ENCODE assay signal across 9 cellular contexts in genomic region chr2:72145658-72146329, GRCh38. TPM values are rescaled to one million over a fixed set of nuclear protein-coding genes. Genes with fewer than 3 reads are reported as not detected.
DNase-seq lines count a peak whose midpoint lies in the region; ATAC-seq lines count a peak whose summit lies in the region.
"Had no signal": no experiment of that assay in that cellular context is flagged by ENCODE, and none has a peak within 500 bp of the region (broad histone marks: within the 10 kb centered on the region; RNA-seq: fewer than 3 reads in every experiment).

No MANE protein-coding gene starts in this region.

- H3K9ac ChIP-seq in HUES64 (ENCODE audit: low read depth, low read length) (no peak overlapping the region), iPS-20b (ENCODE audit: low read depth, low read length) (no peak overlapping the region)

- peaks cover 6% of the 10 kb centered on the region for H3K36me3 Mint-ChIP-seq in activated T-helper 1 cell treated with anti-CD3 and anti-CD28 coated beads, Interleukin-12 subunit alpha, Interleukin-12 subunit beta, Interleukin-2, Interleukin-4 antibody, amounts not matched to agents 30 ng/mL and 10 ng/mL and 1 ng/mL, durations not matched to agents 14 hours and 24 hours and 36 hours (ENCODE audit: low read depth)
- H3K36me3 Mint-ChIP-seq in stimulated activated effector memory CD8-positive, alpha-beta T cell treated with anti-CD3 and anti-CD28 coated beads, Interleukin-12 subunit alpha, Interleukin-12 subunit beta, amount 100 ng/mL, for 72 hours: no peaks in the 10 kb centered on the region

- H3K4me3 ChIP-seq in HUES64 (ENCODE audit: low read length) (peak overlapping the region; percentile 67), iPS-20b (ENCODE audit: low read length) (peak overlapping the region; percentile 73; the same call in 1 of the 2 replicates)

- WGBS in HUES64: 2% methylated on average over 28 of the region's 33 CpGs

- peak overlapping the region; percentile 82 for H3K27ac Mint-ChIP-seq in activated T-helper 1 cell treated with anti-CD3 and anti-CD28 coated beads, Interleukin-12 subunit alpha, Interleukin-12 subunit beta, Interleukin-2, Interleukin-4 antibody, amounts not matched to agents 30 ng/mL and 10 ng/mL and 1 ng/mL, durations not matched to agents 14 hours and 24 hours and 36 hours
- no peak overlapping the region for H3K27ac Mint-ChIP-seq in stimulated activated effector memory CD8-positive, alpha-beta T cell treated with anti-CD3 and anti-CD28 coated beads, Interleukin-12 subunit alpha, Interleukin-12 subunit beta, amount 100 ng/mL, for 72 hours

- H3K27me3 ChIP-seq in HUES64 (ENCODE audit: insufficient read depth, low read length): peaks cover 98% of the 10 kb centered on the region
- H3K27me3 ChIP-seq in iPS-20b (ENCODE audit: insufficient read depth, low read length): peaks cover 99% of the 10 kb centered on the region

- peaks cover 60% of the 10 kb centered on the region for H3K27me3 Mint-ChIP-seq in activated T-helper 1 cell treated with anti-CD3 and anti-CD28 coated beads, Interleukin-12 subunit alpha, Interleukin-12 subunit beta, Interleukin-2, Interleukin-4 antibody, amounts not matched to agents 30 ng/mL and 10 ng/mL and 1 ng/mL, durations not matched to agents 14 hours and 24 hours and 36 hours (ENCODE audit: insufficient read depth)

- H3K4me1 ChIP-seq in HUES64 (ENCODE audit: insufficient read depth, low read length): peaks cover 18% of the 10 kb centered on the region
- H3K4me1 ChIP-seq in iPS-20b (ENCODE audit: insufficient read depth, low read length): peaks cover 15% of the 10 kb centered on the region; the same call in 1 of the 2 replicates

- H3K27ac ChIP-seq in HUES64 (ENCODE audit: low read depth, low read length) (no peak overlapping the region), iPS-20b (ENCODE audit: low read length) (no peak overlapping the region)
- H3K27ac ChIP-seq: right lobe of liver had no signal

- intact Hi-C loops in activated T-helper 1 cell treated with anti-CD3 and anti-CD28 coated beads, Interleukin-12 subunit alpha, Interleukin-12 subunit beta, Interleukin-2, Interleukin-4 antibody, amounts not matched to agents 30 ng/mL and 10 ng/mL and 1 ng/mL, durations not matched to agents 14 hours and 24 hours and 36 hours (cut with micrococcal nuclease): loop anchor here (2.0 to 5.0 kb wide), 2 partner anchors 771 to 1258 kb away; partner anchors contain the start of gene EMX1

- peaks cover 21% of the 10 kb centered on the region for H3K4me1 Mint-ChIP-seq in activated T-helper 1 cell treated with anti-CD3 and anti-CD28 coated beads, Interleukin-12 subunit alpha, Interleukin-12 subunit beta, Interleukin-2, Interleukin-4 antibody, amounts not matched to agents 30 ng/mL and 10 ng/mL and 1 ng/mL, durations not matched to agents 14 hours and 24 hours and 36 hours (ENCODE audit: low read depth)
- H3K4me1 Mint-ChIP-seq in stimulated activated effector memory CD8-positive, alpha-beta T cell treated with anti-CD3 and anti-CD28 coated beads, Interleukin-12 subunit alpha, Interleukin-12 subunit beta, amount 100 ng/mL, for 72 hours: peaks cover 47% of the 10 kb centered on the region

- DNase-seq in activated T-helper 1 cell treated with anti-CD3 and anti-CD28 coated beads, Interleukin-12 subunit alpha, Interleukin-12 subunit beta, Interleukin-2, Interleukin-4 antibody, amounts not matched to agents 30 ng/mL and 10 ng/mL and 1 ng/mL, durations not matched to agents 14 hours and 24 hours and 36 hours (ENCODE audit: low spot score): no peak
- DNase-seq in stimulated activated effector memory CD8-positive, alpha-beta T cell treated with anti-CD3 and anti-CD28 coated beads, Interleukin-12 subunit alpha, Interleukin-12 subunit beta, amount 100 ng/mL, for 72 hours (ENCODE audit: low spot score in 2 of 2): peak in 1 of 2 donors; percentile 46
- no peak for DNase-seq in NCI-H2227 treated with DMSO at 0.1 percent for 48 hours (lab: John Stamatoyannopoulos, UW)
- no peak for DNase-seq in putamen (ENCODE audit: low spot score)

- no peaks in the 10 kb centered on the region for H3K36me3 ChIP-seq in HUES64 (ENCODE audit: insufficient read depth, low read length)
- no peaks in the 10 kb centered on the region for H3K36me3 ChIP-seq in iPS-20b (ENCODE audit: insufficient read depth, low read depth, low read length)
- H3K36me3 ChIP-seq: right lobe of liver had no signal

- H3K9me3 Mint-ChIP-seq in activated T-helper 1 cell treated with anti-CD3 and anti-CD28 coated beads, Interleukin-12 subunit alpha, Interleukin-12 subunit beta, Interleukin-2, Interleukin-4 antibody, amounts not matched to agents 30 ng/mL and 10 ng/mL and 1 ng/mL, durations not matched to agents 14 hours and 24 hours and 36 hours: peaks cover 5% of the 10 kb centered on the region
- H3K9me3 Mint-ChIP-seq in stimulated activated effector memory CD8-positive, alpha-beta T cell treated with anti-CD3 and anti-CD28 coated beads, Interleukin-12 subunit alpha, Interleukin-12 subunit beta, amount 100 ng/mL, for 72 hours: no peaks in the 10 kb centered on the region

- no peak for ATAC-seq in stimulated activated effector memory CD8-positive, alpha-beta T cell treated with anti-CD3 and anti-CD28 coated beads, Interleukin-12 subunit alpha, Interleukin-12 subunit beta, amount 100 ng/mL, for 72 hours
- ATAC-seq in HG02588 (IDR thresholded peaks at IDR 0.05; ENCODE audit: unreplicated experiment): no peak
- no peak for ATAC-seq in GM21825 (IDR thresholded peaks at IDR 0.05; ENCODE audit: unreplicated experiment)

- no peak overlapping the region for H3K4me3 Mint-ChIP-seq in activated T-helper 1 cell treated with anti-CD3 and anti-CD28 coated beads, Interleukin-12 subunit alpha, Interleukin-12 subunit beta, Interleukin-2, Interleukin-4 antibody, amounts not matched to agents 30 ng/mL and 10 ng/mL and 1 ng/mL, durations not matched to agents 14 hours and 24 hours and 36 hours
- peak overlapping the region; percentile 62 for H3K4me3 Mint-ChIP-seq in stimulated activated effector memory CD8-positive, alpha-beta T cell treated with anti-CD3 and anti-CD28 coated beads, Interleukin-12 subunit alpha, Interleukin-12 subunit beta, amount 100 ng/mL, for 72 hours

- no peaks in the 10 kb centered on the region for H3K9me3 ChIP-seq in HUES64 (ENCODE audit: insufficient read depth, low read depth, low read length)
- H3K9me3 ChIP-seq in iPS-20b (ENCODE audit: insufficient read depth, low read depth, low read length): peaks cover 7% of the 10 kb centered on the region; the same call in 1 of the 2 replicates
- H3K9me3 ChIP-seq: right lobe of liver had no signal

RNA-seq across cellular contexts. Expression of gene CYP26B1, which starts 1.9 kb away (rescaled TPM):
- 1.9 TPM for polyA plus RNA-seq in HUES64 (2013, experiment 1 of 2)
- 3.2 TPM for polyA plus RNA-seq in HUES64 (2013, experiment 2 of 2)
- total RNA-seq in activated T-helper 1 cell treated with anti-CD3 and anti-CD28 coated beads, Interleukin-12 subunit alpha, Interleukin-12 subunit beta, Interleukin-2, Interleukin-4 antibody, amounts not matched to agents 30 ng/mL and 10 ng/mL and 1 ng/mL, durations not matched to agents 14 hours and 24 hours and 36 hours: not detected in 2 replicates
